In genomic region chr3:72830452-72831217, GRCh38 we compare ENCODE assay signal across 1 cellular context.
A peak's percentile ranks its signal among the peaks of the same experiment; 100 is the strongest.
TF ChIP-seq lines count a peak whose summit lies in the region.

No MANE protein-coding gene starts in this region.

TF ChIP-seq in H1, 55 proteins besides CTCF, POLR2A, EP300 and RAD21:
- TF ChIP-seq NANOG (IDR thresholded peaks at IDR 0.05; ENCODE audit: insufficient read depth, low read depth, low read length, poor library complexity, severe bottlenecking) (no peak), SIN3A (conservative IDR thresholded peaks at IDR 0.05 in 1 of 2, IDR thresholded peaks at IDR 0.05 in 1 of 2; ENCODE audit: low read depth in 1 of 2, low read length in 2 of 2) (no peak), HDAC6 (IDR thresholded peaks at IDR 0.05; ENCODE audit: low read depth, low read length) (no peak), EGR1 (IDR thresholded peaks at IDR 0.05; ENCODE audit: borderline replicate concordance, low read depth, low read length) (no peak), EZH2 (IDR thresholded peaks at IDR 0.05; ENCODE audit: low read depth, low read length, severe bottlenecking) (no peak), RFX5 (IDR thresholded peaks at IDR 0.05; ENCODE audit: borderline replicate concordance, low read depth, low read length) (no peak), MAFK (IDR thresholded peaks at IDR 0.05; ENCODE audit: low read depth, low read length) (peak; percentile 55; the same call in 1 of the 2 replicates)
TF ChIP-seq in H1: peak in this region for 1.
